In genomic region chr6:26576929-26577719, GRCh38 we compare ENCODE assay signal across 8 cellular contexts. TPM values are rescaled to one million over a fixed set of nuclear protein-coding genes. Genes with fewer than 3 reads are reported as not detected.
DNase-seq lines count a peak whose midpoint lies in the region; ATAC-seq, FAIRE-seq and TF ChIP-seq lines count a peak whose summit lies in the region.

No MANE protein-coding gene starts in this region.

- H3K9me1 ChIP-seq in K562 (ENCODE audit: control insufficient read depth, insufficient read depth, low read length), result no peaks in the 10 kb centered on the region

- CTCF ChIA-PET in T-cell (lab: Charles Lee) (interaction anchor here in 1 of 2 donors (0.8 to 1.8 kb wide), 8 partner anchors 8 to 236 kb away, joined by 3 to 11 read pairs (median 4); no protein-coding TSS in a partner anchor), K562 (lab: Yijun Ruan, JAX; ENCODE audit: low intra/inter-chr PET ratio) (no interaction called here)

- H3K4me3 Mint-ChIP-seq in T-cell, result peak overlapping the region; percentile 71 to 81 (median 73)

- H3K27me3 ChIP-seq in K562 (ENCODE audit: control insufficient read depth in 2 of 2, insufficient read depth in 2 of 2, low read length in 2 of 2), result no peaks in the 10 kb centered on the region

- no peak for TF ChIP-seq CTCF in K562 (IDR thresholded peaks at IDR 0.05 in 2 of 3, conservative IDR thresholded peaks at IDR 0.05 in 1 of 3; ENCODE audit: insufficient read depth in 2 of 3, low read depth in 1 of 3, low read length in 3 of 3)

- FAIRE-seq in K562 (lab: Jason Lieb, UNC), result peak; percentile 35

- DNase-seq in activated CD4-positive, alpha-beta T cell treated with anti-CD3 and anti-CD28 coated beads for 24 hours (ENCODE audit: low read depth in 2 of 2), result peak; percentile 68 to 77
- no peak for DNase-seq in activated CD4-positive, alpha-beta T cell treated with anti-CD3 and anti-CD28 coated beads for 1 hour
- DNase-seq in T-cell (peak in 18 of 34 experiments; percentile 26 to 59 (median 45)), K562 (ENCODE audit: extremely low read depth in 1 of 4, low spot score in 3 of 4) (peak; percentile 60 to 96 (median 68)), islet precursor cell (peak; percentile 78)
- peak; percentile 69 for DNase-seq in stimulated activated CD4-positive, alpha-beta T cell treated with anti-CD3 and anti-CD28 coated beads, Interleukin-4, amount 100 ng/mL, for 1 hour

- no peaks in the 10 kb centered on the region for H3K36me3 ChIP-seq in K562 (ENCODE audit: control insufficient read depth, insufficient read depth, low read length)

- H2AFZ ChIP-seq in K562 (ENCODE audit: low read depth, low read length), result peak overlapping the region; percentile 93

- POLR2A ChIA-PET in T-cell (lab: Charles Lee) (interaction anchor here in 1 of 2 donors (1.0 kb wide), 1 partner anchor 394 kb away, joined by 5 read pairs; a partner anchor contains a TSS), K562 (lab: Yijun Ruan, JAX) (interaction anchor here (0.6 to 11.9 kb wide), 15 partner anchors 9 to 1316 kb away, joined by 3 to 141 read pairs (median 3); partner anchors contain the start of gene HMGN4)

- H3K4me3 ChIP-seq in K562, result peak overlapping the region; percentile 34

- TF ChIP-seq RAD21 in K562 (CRISPR knock-in tag; conservative IDR thresholded peaks at IDR 0.05 in 1 of 2, IDR thresholded peaks at IDR 0.05 in 1 of 2), result 0 out of 4 replicates have a peak, but pooled peaks of 1 of the 2 experiments have one; percentile 10

- H3K9ac ChIP-seq in K562 (ENCODE audit: insufficient read depth in 1 of 2, low read depth in 2 of 2, low read length in 2 of 2), result peak overlapping the region; percentile 50 to 86; a peak in 3 of 4 replicates

- peaks cover 9 to 23% of the 10 kb centered on the region in 2 experiments; a peak in 4 of 5 replicates for H3K4me1 ChIP-seq in K562 (replicated peaks in 1 of 2; ENCODE audit: control insufficient read depth in 2 of 2, insufficient read depth in 2 of 2, low read length in 2 of 2)

- peaks cover 6 to 11% (median 10%) of the 10 kb centered on the region in 3 donors for H3K9me3 Mint-ChIP-seq in T-cell

- intact Hi-C loops in K562 (cut with micrococcal nuclease), result loop anchor here (1.0 kb wide), 1 partner anchor 18 kb away; no protein-coding TSS in a partner anchor

- no TSS peak for BruUV-seq in K562 (replicated peaks; lab: Mats Ljungman, UMichigan)

- TF ChIP-seq POLR2A in K562 (conservative IDR thresholded peaks at IDR 0.05), result no peak

- ATAC-seq in T-cell (replicated peaks in 1 of 4) (peak; percentile 13 to 64 (median 52)), K562 (peak; percentile 77), HG02884 (IDR thresholded peaks at IDR 0.05; ENCODE audit: unreplicated experiment) (no peak), GM21619 (IDR thresholded peaks at IDR 0.05; ENCODE audit: unreplicated experiment) (no peak)

- H3K36me3 Mint-ChIP-seq in T-cell, result no peaks in the 10 kb centered on the region

- TF ChIP-seq EP300 in K562 (IDR thresholded peaks at IDR 0.05; ENCODE audit: low read length), result peak; percentile 52; the same call in 1 of the 2 replicates

- H3K27ac ChIP-seq in K562 (ENCODE audit: extremely low read depth, low read depth, low read length), result peak overlapping the region; percentile 63

- no peaks in the 10 kb centered on the region for H4K20me1 ChIP-seq in K562 (replicated peaks; ENCODE audit: control insufficient read depth, insufficient read depth, low read length)

- H3K27ac Mint-ChIP-seq in T-cell, result peak overlapping the region; percentile 74 to 84

- peaks cover 19 to 30% (median 27%) of the 10 kb centered on the region in 3 donors for H3K4me1 Mint-ChIP-seq in T-cell

- H3K27me3 Mint-ChIP-seq in T-cell, result no peaks in the 10 kb centered on the region

- WGBS in K562 (ENCODE audit: insufficient coverage, low coverage, missing lambda C conversion rate), result under 1% methylated on average over 31 of the region's 31 CpGs

- in situ Hi-C loops in K562 (cut with MboI), result loop anchor here (10.0 kb wide), 1 partner anchor 242 kb away; no protein-coding TSS in a partner anchor

- H3K9me3 ChIP-seq in K562 (replicated peaks; ENCODE audit: control insufficient read depth, insufficient read depth, low read depth, low read length), result no peaks in the 10 kb centered on the region; the same call in 1 of the 2 replicates

- no peaks in the 10 kb centered on the region for H3K79me2 ChIP-seq in K562 (ENCODE audit: control insufficient read depth, insufficient read depth, low read length)

- H3K4me2 ChIP-seq in K562 (ENCODE audit: insufficient read depth, low read length), result peak overlapping the region; percentile 94

TF ChIP-seq in K562, 482 proteins besides CTCF, POLR2A, EP300 and RAD21 (continues in another document):
- TF ChIP-seq ZNF77 (CRISPR knock-in tag; IDR thresholded peaks at IDR 0.05) (no peak), ZNF395 (CRISPR knock-in tag; IDR thresholded peaks at IDR 0.05) (no peak), ZNF280A (IDR thresholded peaks at IDR 0.05; ENCODE audit: low read depth, partially characterized antibody) (no peak), IFI16 (CRISPR knock-in tag; IDR thresholded peaks at IDR 0.05) (no peak)

RNA-seq across cellular contexts. Expression of gene ABT1, which starts 19.6 kb away (rescaled TPM):
- total RNA-seq in T-cell (10 to 100 TPM; 27.6 to 36.4 (median 35.6) TPM), K562 (2014; rRNA removed) (52.7 and 60.6 TPM in 2 replicates), K562 (2014; rRNA removed; fragmentation: Illumina TruSeq; extraction: Trizol) (19.9 and 21.5 TPM in 2 replicates), K562 (2015; rRNA removed; fragmentation: Illumina TruSeq; extraction: Trizol) (37.9 and 40.7 TPM in 2 replicates), K562 (2021) (45.4 and 47.8 TPM in 2 replicates)
- 19.4 and 24.4 TPM in 2 replicates for total RNA-seq in K562 (2011; cell fraction: chromatin; rRNA removed; ENCODE audit: low replicate concordance)
- total RNA-seq in K562 (2011; cell fraction: nucleolus; rRNA removed), result 28.8 and 31.2 TPM in 2 replicates
- 29.9 and 34.0 TPM in 2 replicates for total RNA-seq in K562 (2011; cell fraction: nucleoplasm; rRNA removed)
- polyA plus RNA-seq in K562 (2011; rRNA removed) (45.9 and 47.2 TPM in 2 replicates), K562 (2014; fragmentation: Illumina TruSeq; extraction: Trizol) (29.6 and 40.5 TPM in 2 replicates), K562 (2014; fragmentation: Nextera tagmentation; extraction: Ambion mirVana) (10 to 100 TPM in 1 of 2 experiments, 1 to 10 TPM in 1; 8.8 to 25.2 TPM), K562 (2014; rRNA removed) (51.1 and 59.4 TPM in 2 replicates)
- 54.9 and 75.5 TPM in 2 replicates for polyA plus RNA-seq in K562 (2011; cell fraction: cytosol; rRNA removed)
- 31.7 and 32.1 TPM in 2 replicates for polyA plus RNA-seq in K562 (2011; cell fraction: nucleus; rRNA removed)
- polyA plus RNA-seq in K562 (2012), result 28.3 and 30.1 TPM in 2 replicates
- polyA minus RNA-seq in K562 (2011; rRNA and poly(A)+ RNA removed), result 19.4 and 21.4 TPM in 2 replicates
- polyA minus RNA-seq in K562 (2011; cell fraction: cytosol; rRNA and poly(A)+ RNA removed), result 17.9 and 18.6 TPM in 2 replicates
- polyA minus RNA-seq in K562 (2011; cell fraction: nucleus; rRNA and poly(A)+ RNA removed), result 26.0 and 42.1 TPM in 2 replicates

RNA-seq across cellular contexts. Expression of gene HMGN4, which starts 39.0 kb away (rescaled TPM):
- total RNA-seq in T-cell, result 10 to 100 TPM; 49.2 to 92.5 (median 62.7) TPM
- 23.4 and 44.5 TPM in 2 replicates for total RNA-seq in K562 (2011; cell fraction: chromatin; rRNA removed; ENCODE audit: low replicate concordance)
- 13.5 and 15.3 TPM in 2 replicates for total RNA-seq in K562 (2011; cell fraction: nucleolus; rRNA removed)
- 28.3 and 34.4 TPM in 2 replicates for total RNA-seq in K562 (2011; cell fraction: nucleoplasm; rRNA removed)
- total RNA-seq in K562 (2014; rRNA removed), result 71.8 and 87.5 TPM in 2 replicates
- 134 and 145 TPM in 2 replicates for total RNA-seq in K562 (2014; rRNA removed; fragmentation: Illumina TruSeq; extraction: Trizol)
- 100 and 102 TPM in 2 replicates for total RNA-seq in K562 (2015; rRNA removed; fragmentation: Illumina TruSeq; extraction: Trizol)
- 78.8 and 79.9 TPM in 2 replicates for total RNA-seq in K562 (2021)
- polyA plus RNA-seq in K562 (2011; rRNA removed), result 95.4 and 111 TPM in 2 replicates
- polyA plus RNA-seq in K562 (2011; cell fraction: cytosol; rRNA removed), result 35.3 and 57.4 TPM in 2 replicates
- polyA plus RNA-seq in K562 (2011; cell fraction: nucleus; rRNA removed), result 24.5 and 38.9 TPM in 2 replicates
- polyA plus RNA-seq in K562 (2012), result 65.4 and 94.0 TPM in 2 replicates
- polyA plus RNA-seq in K562 (2014; fragmentation: Illumina TruSeq; extraction: Trizol), result 97.0 and 104 TPM in 2 replicates
- polyA plus RNA-seq in K562 (2014; fragmentation: Nextera tagmentation; extraction: Ambion mirVana), result 10 to 100 TPM; 35.4 to 41.1 TPM
- 92.2 and 94.1 TPM in 2 replicates for polyA plus RNA-seq in K562 (2014; rRNA removed)
- polyA minus RNA-seq in K562 (2011; rRNA and poly(A)+ RNA removed), result 76.2 and 81.4 TPM in 2 replicates
- 32.2 and 35.4 TPM in 2 replicates for polyA minus RNA-seq in K562 (2011; cell fraction: cytosol; rRNA and poly(A)+ RNA removed)
- 8.2 and 16.9 TPM in 2 replicates for polyA minus RNA-seq in K562 (2011; cell fraction: nucleus; rRNA and poly(A)+ RNA removed)

Comparison
In these comparisons a context has a peak if more than half of its experiments do, and no peak if none do; other contexts are left out.
1. ATAC-seq: peak in T-cell (4 of 4) and K562 (single experiment); none in HG02884 (single experiment) and GM21619 (single experiment).